In genomic region chr5:158470764-158471163, GRCh38 we compare ENCODE assay signal across 19 cellular contexts.
A peak's percentile ranks its signal among the peaks of the same experiment; 100 is the strongest.
DNase-seq lines count a peak whose midpoint lies in the region; ATAC-seq and TF ChIP-seq lines count a peak whose summit lies in the region.
"Had no signal": no experiment of that assay in that cellular context is flagged by ENCODE, and none has a peak within 500 bp of the region (broad histone marks: within the 10 kb centered on the region; RNA-seq: fewer than 3 reads in every experiment).

No MANE protein-coding gene starts in this region.

- H3K4me3 ChIP-seq in CD8-positive, alpha-beta memory T cell (ENCODE audit: low read length) = no peak overlapping the region
- H3K4me3 ChIP-seq: A549, BLaER1, GM12878, GM23338 had no signal

- H3K27me3 ChIP-seq in CD8-positive, alpha-beta memory T cell (ENCODE audit: insufficient read depth, low read length, poor library complexity, severe bottlenecking) = no peaks in the 10 kb centered on the region
- H3K27me3 ChIP-seq: BLaER1 had no signal

- H3K4me1 Mint-ChIP-seq in glutamatergic neuron (ENCODE audit: low read depth, unreplicated experiment) (peaks cover 16% of the 10 kb centered on the region), nephron (peaks cover 44% of the 10 kb centered on the region)
- H3K4me1 Mint-ChIP-seq in CD8-positive, alpha-beta memory T cell = no peaks in the 10 kb centered on the region

- no peaks in the 10 kb centered on the region for H3K4me1 ChIP-seq in CD8-positive, alpha-beta memory T cell (ENCODE audit: insufficient read depth, low read length)
- H3K4me1 ChIP-seq: A549 had no signal

- TF ChIP-seq CTCF in VCaP (conservative IDR thresholded peaks at IDR 0.05) (no peak), glutamatergic neuron (IDR thresholded peaks at IDR 0.05; ENCODE audit: partially characterized antibody, unreplicated experiment) (no peak), nephron (IDR thresholded peaks at IDR 0.05; ENCODE audit: unreplicated experiment in 3 of 3) (no peak)

- peaks cover 6% of the 10 kb centered on the region for H3K27me3 Mint-ChIP-seq in glutamatergic neuron (ENCODE audit: unreplicated experiment)
- no peaks in the 10 kb centered on the region for H3K27me3 Mint-ChIP-seq in nephron (ENCODE audit: low read depth)
- no peaks in the 10 kb centered on the region for H3K27me3 Mint-ChIP-seq in CD8-positive, alpha-beta memory T cell
- H3K27me3 Mint-ChIP-seq: IgD-negative memory B cell had no signal

- H3K27ac ChIP-seq in VCaP = peak overlapping the region; percentile 85
- H3K27ac ChIP-seq in CD8-positive, alpha-beta memory T cell (ENCODE audit: low read depth, low read length) = no peak overlapping the region
- H3K27ac ChIP-seq: A549, BLaER1 had no signal

- H3K9me3 Mint-ChIP-seq in glutamatergic neuron (ENCODE audit: unreplicated experiment) (peaks cover 2% of the 10 kb centered on the region), nephron (peaks cover 7% of the 10 kb centered on the region)
- peaks cover 0 to 3% (median 0%) of the 10 kb centered on the region in 5 donors for H3K9me3 Mint-ChIP-seq in CD8-positive, alpha-beta memory T cell
- H3K9me3 Mint-ChIP-seq: CD8-positive, alpha-beta T cell; GM23338 had no signal

- ATAC-seq in GM18858 (IDR thresholded peaks at IDR 0.05; ENCODE audit: unreplicated experiment) (no peak), HG03342 (IDR thresholded peaks at IDR 0.05; ENCODE audit: unreplicated experiment) (no peak)
- ATAC-seq: A549; CD8-positive, alpha-beta T cell; GM12878; GM23338 had no signal

- H3K36me3 Mint-ChIP-seq in glutamatergic neuron (ENCODE audit: unreplicated experiment) (no peaks in the 10 kb centered on the region), nephron (ENCODE audit: low read depth) (no peaks in the 10 kb centered on the region)
- H3K36me3 Mint-ChIP-seq in CD8-positive, alpha-beta memory T cell = no peaks in the 10 kb centered on the region
- H3K36me3 Mint-ChIP-seq: CD14-positive monocyte; CD8-positive, alpha-beta T cell had no signal

- H3K27ac Mint-ChIP-seq in glutamatergic neuron (ENCODE audit: unreplicated experiment) (peak overlapping the region; percentile 54), nephron (peak overlapping the region; percentile 30 to 80 (median 78))
- no peak overlapping the region for H3K27ac Mint-ChIP-seq in CD8-positive, alpha-beta memory T cell
- H3K27ac Mint-ChIP-seq: CD14-positive monocyte; CD8-positive, alpha-beta T cell; GM23338; IgD-negative memory B cell had no signal

- no peak overlapping the region for H3K4me3 Mint-ChIP-seq in glutamatergic neuron (ENCODE audit: unreplicated experiment)
- no peak overlapping the region for H3K4me3 Mint-ChIP-seq in nephron
- H3K4me3 Mint-ChIP-seq in CD8-positive, alpha-beta memory T cell = no peak overlapping the region
- H3K4me3 Mint-ChIP-seq: CD14-positive monocyte; CD8-positive, alpha-beta T cell; GM23338; IgD-negative memory B cell had no signal

- POLR2A ChIA-PET in CD8-positive, alpha-beta memory T cell (lab: Charles Lee) = no interaction called here

- no peak for DNase-seq in glutamatergic neuron
- DNase-seq in NCI-H1105 (lab: John Stamatoyannopoulos, UW) = no peak
- no peak for DNase-seq in CD8-positive, alpha-beta memory T cell
- DNase-seq: CD8-positive, alpha-beta T cell; COR-L47; DND-41; EL; HCEC 1CT; KBM-7 had no signal

- no peaks in the 10 kb centered on the region for H3K36me3 ChIP-seq in CD8-positive, alpha-beta memory T cell (ENCODE audit: insufficient read depth, low read length)
- H3K36me3 ChIP-seq: BLaER1 had no signal

- no peaks in the 10 kb centered on the region for H3K9me3 ChIP-seq in CD8-positive, alpha-beta memory T cell (ENCODE audit: low read length)
- H3K9me3 ChIP-seq: A549 had no signal

- CTCF ChIA-PET in CD8-positive, alpha-beta memory T cell (lab: Charles Lee) = no interaction called here

Comparison
In these comparisons a context has a peak if more than half of its experiments do, and no peak if none do; other contexts are left out.
1. H3K27ac Mint-ChIP-seq: peak in glutamatergic neuron (single experiment) and nephron (3 of 3); none in CD8-positive, alpha-beta memory T cell (0 of 8).